15 cellular contexts compared by ENCODE assay signal in the genomic region with DNA sequence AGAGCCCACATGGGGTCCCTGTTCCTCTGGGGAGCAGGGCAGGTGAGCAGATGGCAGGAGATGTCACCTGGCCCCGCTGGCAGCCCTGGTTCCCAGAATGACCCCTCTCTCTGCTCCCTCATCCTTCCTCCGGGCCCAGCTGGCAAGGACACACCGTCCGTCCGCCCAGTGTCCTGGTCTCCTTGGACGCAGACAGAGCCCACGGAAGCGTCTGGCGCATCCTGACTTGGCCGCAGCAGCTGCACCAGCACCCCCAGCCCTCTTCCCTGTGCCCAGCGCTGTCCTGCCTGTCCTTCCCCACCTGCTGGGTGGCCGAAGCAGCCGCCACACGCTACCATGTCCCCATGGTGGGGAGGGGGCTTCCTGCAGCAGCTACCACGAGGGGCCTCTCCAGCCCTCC. TPM values are rescaled to one million over a fixed set of nuclear protein-coding genes. Genes with fewer than 3 reads are reported as not detected.
"Had no signal": no experiment of that assay in that cellular context is flagged by ENCODE, and none has a peak within 500 bp of the region (broad histone marks: within the 10 kb centered on the region; RNA-seq: fewer than 3 reads in every experiment).

No MANE protein-coding gene starts in this region.

- H3K4me3 ChIP-seq: MG63 had no signal

- ATAC-seq: HepG2 had no signal

- FAIRE-seq: HepG2 had no signal

- H3K9ac ChIP-seq: SK-N-SH had no signal

- H3K4me2 ChIP-seq: SK-N-SH had no signal

- H3K9me3 ChIP-seq: MG63, SK-N-SH had no signal

- H3K36me3 ChIP-seq: MG63 had no signal

- H3K27me3 ChIP-seq: MG63 had no signal

- DNase-seq: IMR-90, Karpas-422, KG1, MG63, NCI-H1417 treated with DMSO at 0.1 percent for 48 hours, NCI-H146, NCI-H1930, NCI-H2107, NCI-H2227 treated with DMSO at 0.1 percent for 48 hours, NCI-H510A, SW 1271 had no signal

RNA-seq across cellular contexts. Expression of a gene that starts 9.6 kb away (rescaled TPM):
- total RNA-seq: HepG2, Right ventricle myocardium inferior, SK-MEL-5 had no signal
